ENCODE assay signal across 12 cellular contexts in genomic region chr9:120571443-120572257, GRCh38. TPM values are rescaled to one million over a fixed set of nuclear protein-coding genes. Genes with fewer than 3 reads are reported as not detected.
DNase-seq lines count a peak whose midpoint lies in the region; ATAC-seq and TF ChIP-seq lines count a peak whose summit lies in the region.
"Had no signal": no experiment of that assay in that cellular context is flagged by ENCODE, and none has a peak within 500 bp of the region (broad histone marks: within the 10 kb centered on the region; RNA-seq: fewer than 3 reads in every experiment).

No MANE protein-coding gene starts in this region.

- H3K9ac ChIP-seq in neural progenitor cell: no peak overlapping the region

- H3K4me2 ChIP-seq in neural progenitor cell: no peak overlapping the region

- H3K27ac ChIP-seq in ascending aorta: peak overlapping the region; percentile 66 to 72
- H3K27ac ChIP-seq in heart right ventricle: peak overlapping the region; percentile 40 to 85 (median 69)
- peak overlapping the region; percentile 58 to 71 for H3K27ac ChIP-seq in prostate gland
- H3K27ac ChIP-seq in neural progenitor cell: no peak overlapping the region

- H3K9me3 Mint-ChIP-seq in neural progenitor cell: no peaks in the 10 kb centered on the region
- H3K9me3 Mint-ChIP-seq: mesothelial cell of epicardium had no signal

- H3K36me3 Mint-ChIP-seq in neural progenitor cell: peaks cover 30% of the 10 kb centered on the region

- H3K27me3 ChIP-seq in ascending aorta (no peaks in the 10 kb centered on the region), heart right ventricle (no peaks in the 10 kb centered on the region), prostate gland (replicated peaks; ENCODE audit: insufficient read depth) (no peaks in the 10 kb centered on the region), neural progenitor cell (no peaks in the 10 kb centered on the region)

- peaks cover 56% of the 10 kb centered on the region for H3K79me2 ChIP-seq in neural progenitor cell (ENCODE audit: low read depth)

- intact Hi-C loops in ascending aorta (cut with DNase I) (loop anchor here (10.0 kb wide), 1 partner anchor 617 kb away; no protein-coding TSS in a partner anchor), heart right ventricle (cut with DNase I) (loop anchor here in 1 of 10 donors (10.0 kb wide), 1 partner anchor 1517 kb away; no protein-coding TSS in a partner anchor), prostate gland (cut with DNase I) (no loop called here)

- H3K9me3 ChIP-seq in ascending aorta: no peaks in the 10 kb centered on the region
- no peaks in the 10 kb centered on the region for H3K9me3 ChIP-seq in heart right ventricle
- H3K9me3 ChIP-seq in prostate gland: no peaks in the 10 kb centered on the region
- H3K9me3 ChIP-seq in neural progenitor cell (ENCODE audit: low read depth): no peaks in the 10 kb centered on the region

- TF ChIP-seq CTCF in ascending aorta (IDR thresholded peaks at IDR 0.05) (no peak), heart right ventricle (IDR thresholded peaks at IDR 0.05) (no peak), prostate gland (IDR thresholded peaks at IDR 0.05) (no peak), neural progenitor cell (IDR thresholded peaks at IDR 0.05) (no peak)

- H3K4me3 Mint-ChIP-seq in neural progenitor cell: no peak overlapping the region
- H3K4me3 Mint-ChIP-seq: mesothelial cell of epicardium had no signal

- no peaks in the 10 kb centered on the region for H3K4me1 Mint-ChIP-seq in neural progenitor cell
- H3K4me1 Mint-ChIP-seq: mesothelial cell of epicardium had no signal

- peaks cover 14 to 33% of the 10 kb centered on the region in 2 donors for H3K36me3 ChIP-seq in ascending aorta
- peaks cover 0 to 64% (median 41%) of the 10 kb centered on the region in 9 donors for H3K36me3 ChIP-seq in heart right ventricle
- H3K36me3 ChIP-seq in prostate gland: no peaks in the 10 kb centered on the region
- no peaks in the 10 kb centered on the region for H3K36me3 ChIP-seq in neural progenitor cell

- H3K4me3 ChIP-seq in ascending aorta (peak overlapping the region in 1 of 2 donors; percentile 13), heart right ventricle (no peak overlapping the region), prostate gland (no peak overlapping the region), neural progenitor cell (no peak overlapping the region)

- WGBS in heart right ventricle, 2 donors: 49 to 64% methylated on average over 11 of the region's 11 CpGs
- WGBS in prostate gland: 33% methylated on average over 11 of the region's 11 CpGs

- H3K4me1 ChIP-seq in ascending aorta (peaks cover 7 to 17% of the 10 kb centered on the region in 2 donors), heart right ventricle (peaks cover 0 to 29% (median 14%) of the 10 kb centered on the region in 9 donors), prostate gland (replicated peaks) (peaks cover 13% of the 10 kb centered on the region), neural progenitor cell (peaks cover 2% of the 10 kb centered on the region)

- no peaks in the 10 kb centered on the region for H3F3A ChIP-seq in neural progenitor cell (ENCODE audit: low read depth)

- H4K20me1 ChIP-seq in neural progenitor cell (ENCODE audit: low read depth): peaks cover 31% of the 10 kb centered on the region

- no peak overlapping the region for H3K27ac Mint-ChIP-seq in neural progenitor cell
- H3K27ac Mint-ChIP-seq: mesothelial cell of epicardium had no signal

- no peak for TF ChIP-seq POLR2A in prostate gland (IDR thresholded peaks at IDR 0.05)

- ATAC-seq in heart right ventricle: peak; percentile 85 to 97 (median 94)
- no peak for ATAC-seq in GM19452 (IDR thresholded peaks at IDR 0.05; ENCODE audit: unreplicated experiment)

- no peak overlapping the region for H2AFZ ChIP-seq in neural progenitor cell (replicated peaks)

- DNase-seq in C1 segment of cervical spinal cord (lab: John Stamatoyannopoulos, UW) (peak in 13 of 14 donors; percentile 6 to 87 (median 60)), ascending aorta (ENCODE audit: low spot score in 2 of 2) (peak in 1 of 2 donors; percentile 77), heart right ventricle (peak; percentile 53 to 64), prostate gland (ENCODE audit: low spot score) (peak; percentile 89), neural progenitor cell (ENCODE audit: low spot score) (no peak), HUDEP-2 (lab: John Stamatoyannopoulos, UW; ENCODE audit: unreplicated experiment in 76 of 76) (no peak)
- no peak for DNase-seq in activated CD4-positive, CD25-positive, alpha-beta regulatory T cell treated with anti-CD3 and anti-CD28 coated beads, Interleukin-2, amount 50 U/mL, for 72 hours
- DNase-seq: activated CD8-positive, alpha-beta memory T cell treated with anti-CD3 and anti-CD28 coated beads, Interleukin-2, amount 50 U/mL, for 4 hours; DND-41; SHP77 treated with DMSO at 0.1 percent for 48 hours had no signal

- H3K27me3 Mint-ChIP-seq in neural progenitor cell (ENCODE audit: insufficient read depth, low read depth): no peaks in the 10 kb centered on the region

RNA-seq across cellular contexts. Expression of gene CDK5RAP2, which starts 8.3 kb away (rescaled TPM):
- total RNA-seq in ascending aorta: 33.6 TPM
- 10 to 100 TPM; 37.9 to 80.1 (median 54.5) TPM for total RNA-seq in heart right ventricle
- 10 to 100 TPM; 21.6 to 53.0 TPM for polyA plus RNA-seq in heart right ventricle
- total RNA-seq in prostate gland: 10 to 100 TPM; 48.6 to 54.1 TPM
- 62.5 and 72.6 TPM in 2 replicates for total RNA-seq in neural progenitor cell (ENCODE audit: low replicate concordance)

Comparison
In these comparisons a context has a peak if more than half of its experiments do, and no peak if none do; other contexts are left out.
1. DNase-seq: peak in C1 segment of cervical spinal cord (13 of 14), heart right ventricle (2 of 2) and prostate gland (single experiment); none in neural progenitor cell (single experiment), activated CD4-positive, CD25-positive, alpha-beta regulatory T cell treated with anti-CD3 and anti-CD28 coated beads, Interleukin-2, amount 50 U/mL, for 72 hours (single experiment) and HUDEP-2 (0 of 76).